Comparison of ENCODE assay signal across 12 cellular contexts in the genomic region with DNA sequence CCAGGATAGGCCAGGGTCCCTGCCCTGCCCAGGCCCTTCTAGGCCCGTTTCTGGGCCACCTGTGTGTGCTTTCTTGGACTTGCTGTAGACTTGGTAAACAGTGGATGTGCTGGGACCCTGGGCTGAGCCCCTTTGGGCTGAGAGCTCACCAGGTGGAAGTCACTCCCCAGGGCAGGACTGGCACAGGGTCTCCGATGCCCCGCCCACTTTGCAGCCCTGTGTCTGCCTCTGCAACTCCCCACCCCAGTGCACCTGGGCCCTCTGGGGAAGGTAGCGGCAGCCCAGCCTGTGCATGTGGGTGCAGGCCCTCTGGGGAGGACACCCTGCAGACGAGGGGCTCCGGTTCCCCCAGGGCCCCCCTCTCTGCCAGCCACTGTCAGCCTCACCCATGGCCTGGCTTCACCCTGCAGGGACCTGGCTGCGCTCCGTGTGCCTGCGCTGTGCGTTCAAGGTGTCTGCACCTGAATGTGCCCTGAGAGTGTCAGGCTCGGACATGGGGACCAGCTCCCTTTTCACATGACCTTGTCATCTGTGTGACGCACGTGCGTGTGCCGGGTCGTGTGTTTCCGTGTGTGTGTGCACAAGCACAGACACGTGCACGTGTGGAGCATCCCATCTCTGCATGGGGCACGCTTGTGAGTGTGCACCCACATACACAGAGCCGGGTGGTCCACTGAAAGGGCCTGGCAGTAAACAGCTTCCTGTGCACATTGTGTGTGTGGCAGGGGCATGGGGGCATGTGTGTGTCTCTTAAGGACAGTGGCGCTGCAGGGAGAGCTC.
DNase-seq lines count a peak whose midpoint lies in the region; ATAC-seq and TF ChIP-seq lines count a peak whose summit lies in the region.
"Had no signal": no experiment of that assay in that cellular context is flagged by ENCODE, and none has a peak within 500 bp of the region (broad histone marks: within the 10 kb centered on the region; RNA-seq: fewer than 3 reads in every experiment).

No MANE protein-coding gene starts in this region.

- no peak overlapping the region for H3K27ac Mint-ChIP-seq in endothelial cell (ENCODE audit: unreplicated experiment)
- H3K27ac Mint-ChIP-seq in natural killer cell treated with Interleukin-12 subunit alpha and Interleukin-12 subunit beta and Interleukin-15 and Interleukin-18, amount 100 ng/mL, for 72 hours, result no peak overlapping the region
- H3K27ac Mint-ChIP-seq in T-helper 2 cell treated with Interferon-gamma antibody and Interleukin-4, amounts not matched to agents 5 μg/mL and 100 μg/mL, for 36 hours, result no peak overlapping the region

- no peak overlapping the region for H3K4me3 Mint-ChIP-seq in endothelial cell (ENCODE audit: unreplicated experiment)
- H3K4me3 Mint-ChIP-seq in natural killer cell treated with Interleukin-12 subunit alpha and Interleukin-12 subunit beta and Interleukin-15 and Interleukin-18, amount 100 ng/mL, for 72 hours, result no peak overlapping the region
- H3K4me3 Mint-ChIP-seq in T-helper 2 cell treated with Interferon-gamma antibody and Interleukin-4, amounts not matched to agents 5 μg/mL and 100 μg/mL, for 36 hours, result no peak overlapping the region
- H3K4me3 Mint-ChIP-seq: neural crest cell had no signal

- H3K36me3 Mint-ChIP-seq in endothelial cell (ENCODE audit: low read depth, unreplicated experiment), result no peaks in the 10 kb centered on the region
- H3K36me3 Mint-ChIP-seq in natural killer cell treated with Interleukin-12 subunit alpha and Interleukin-12 subunit beta and Interleukin-15 and Interleukin-18, amount 100 ng/mL, for 72 hours, result no peaks in the 10 kb centered on the region
- no peaks in the 10 kb centered on the region for H3K36me3 Mint-ChIP-seq in T-helper 2 cell treated with Interferon-gamma antibody and Interleukin-4, amounts not matched to agents 5 μg/mL and 100 μg/mL, for 36 hours (ENCODE audit: low read depth)

- peaks cover 10% of the 10 kb centered on the region for H3K27me3 Mint-ChIP-seq in endothelial cell (ENCODE audit: unreplicated experiment)
- H3K27me3 Mint-ChIP-seq in natural killer cell treated with Interleukin-12 subunit alpha and Interleukin-12 subunit beta and Interleukin-15 and Interleukin-18, amount 100 ng/mL, for 72 hours, result no peaks in the 10 kb centered on the region
- H3K27me3 Mint-ChIP-seq in T-helper 2 cell treated with Interferon-gamma antibody and Interleukin-4, amounts not matched to agents 5 μg/mL and 100 μg/mL, for 36 hours (ENCODE audit: low read depth), result no peaks in the 10 kb centered on the region

- peaks cover 10% of the 10 kb centered on the region for H3K4me1 Mint-ChIP-seq in endothelial cell (ENCODE audit: unreplicated experiment)
- no peaks in the 10 kb centered on the region for H3K4me1 Mint-ChIP-seq in natural killer cell treated with Interleukin-12 subunit alpha and Interleukin-12 subunit beta and Interleukin-15 and Interleukin-18, amount 100 ng/mL, for 72 hours (ENCODE audit: low read depth in 2 of 2)
- no peaks in the 10 kb centered on the region for H3K4me1 Mint-ChIP-seq in T-helper 2 cell treated with Interferon-gamma antibody and Interleukin-4, amounts not matched to agents 5 μg/mL and 100 μg/mL, for 36 hours (ENCODE audit: low read depth)

- no peaks in the 10 kb centered on the region for H3K9me3 Mint-ChIP-seq in endothelial cell (ENCODE audit: unreplicated experiment)
- no peaks in the 10 kb centered on the region for H3K9me3 Mint-ChIP-seq in natural killer cell treated with Interleukin-12 subunit alpha and Interleukin-12 subunit beta and Interleukin-15 and Interleukin-18, amount 100 ng/mL, for 72 hours
- no peaks in the 10 kb centered on the region for H3K9me3 Mint-ChIP-seq in T-helper 2 cell treated with Interferon-gamma antibody and Interleukin-4, amounts not matched to agents 5 μg/mL and 100 μg/mL, for 36 hours
- H3K9me3 Mint-ChIP-seq: neural crest cell had no signal

- TF ChIP-seq CTCF in endothelial cell (IDR thresholded peaks at IDR 0.05; ENCODE audit: unreplicated experiment), result no peak

- DNase-seq in stimulated activated CD4-positive, alpha-beta T cell treated with anti-CD3 and anti-CD28 coated beads, Interleukin-1b, Interleukin-23, amount 100 ng/mL, for 48 hours, result peak; percentile 0
- DNase-seq in stimulated activated CD4-positive, alpha-beta T cell treated with anti-CD3 and anti-CD28 coated beads, Interleukin-2, amount 100 ng/mL, for 48 hours, result no peak
- DNase-seq in endothelial cell (ENCODE audit: low spot score) (peak; percentile 3), ureter (ENCODE audit: low spot score) (peak; percentile 41), NCI-H748 (lab: John Stamatoyannopoulos, UW; ENCODE audit: unreplicated experiment) (no peak)
- DNase-seq in natural killer cell treated with Interleukin-12 subunit alpha and Interleukin-12 subunit beta and Interleukin-15 and Interleukin-18, amount 100 ng/mL, for 72 hours (ENCODE audit: low spot score), result peak; percentile 48
- no peak for DNase-seq in T-helper 2 cell treated with Interferon-gamma antibody and Interleukin-4, amounts not matched to agents 5 μg/mL and 100 μg/mL, for 36 hours (ENCODE audit: low spot score)
- DNase-seq: activated gamma-delta T cell treated with Interleukin-2 at 50 U/mL for 16 hours, caudate nucleus, MM.1S had no signal

- ATAC-seq in natural killer cell treated with Interleukin-12 subunit alpha and Interleukin-12 subunit beta and Interleukin-15 and Interleukin-18, amount 100 ng/mL, for 72 hours, result no peak
- ATAC-seq in HG03571 (IDR thresholded peaks at IDR 0.05; ENCODE audit: unreplicated experiment), result no peak

Comparison
In these comparisons a context has a peak if more than half of its experiments do, and no peak if none do; other contexts are left out.
1. DNase-seq: peak in stimulated activated CD4-positive, alpha-beta T cell treated with anti-CD3 and anti-CD28 coated beads, Interleukin-1b, Interleukin-23, amount 100 ng/mL, for 48 hours (single experiment), endothelial cell (single experiment), natural killer cell treated with Interleukin-12 subunit alpha and Interleukin-12 subunit beta and Interleukin-15 and Interleukin-18, amount 100 ng/mL, for 72 hours (single experiment) and ureter (single experiment); none in stimulated activated CD4-positive, alpha-beta T cell treated with anti-CD3 and anti-CD28 coated beads, Interleukin-2, amount 100 ng/mL, for 48 hours (0 of 2), NCI-H748 (single experiment) and T-helper 2 cell treated with Interferon-gamma antibody and Interleukin-4, amounts not matched to agents 5 μg/mL and 100 μg/mL, for 36 hours (single experiment).